Comparison of ENCODE assay signal across 8 cellular contexts in genomic region chr17:3667366-3668278, GRCh38. TPM values are rescaled to one million over a fixed set of nuclear protein-coding genes. Genes with fewer than 3 reads are reported as not detected.
A peak's percentile ranks its signal among the peaks of the same experiment; 100 is the strongest.
DNase-seq lines count a peak whose midpoint lies in the region; ATAC-seq and TF ChIP-seq lines count a peak whose summit lies in the region.

No MANE protein-coding gene starts in this region.

- no peaks in the 10 kb centered on the region for H3K27me3 ChIP-seq in BLaER1 treated with 17β-estradiol and CSF1 and Interleukin-3, amounts not matched to agents 10 nM and 100 nM
- H3K27me3 ChIP-seq in colonic mucosa, result no peaks in the 10 kb centered on the region

- ATAC-seq in GM18907 (IDR thresholded peaks at IDR 0.05; ENCODE audit: unreplicated experiment) (peak; percentile 11), HG03460 (IDR thresholded peaks at IDR 0.05; ENCODE audit: unreplicated experiment) (peak; percentile 8)

- H4K20me1 ChIP-seq in BLaER1 treated with 17β-estradiol and CSF1 and Interleukin-3, amounts not matched to agents 10 nM and 100 nM, result peaks cover 3 to 91% (median 74%) of the 10 kb centered on the region in 11 experiments; a peak in 19 of 22 replicates

- peak overlapping the region; percentile 92 to 98 (median 95) for H3K4me2 ChIP-seq in BLaER1 treated with 17β-estradiol and CSF1 and Interleukin-3, amounts not matched to agents 10 nM and 100 nM

- H3K4me1 ChIP-seq in BLaER1 treated with 17β-estradiol and CSF1 and Interleukin-3, amounts not matched to agents 10 nM and 100 nM, result peaks cover 31 to 48% (median 38%) of the 10 kb centered on the region in 10 experiments
- H3K4me1 ChIP-seq in colonic mucosa, result peaks cover 14% of the 10 kb centered on the region

- no peaks in the 10 kb centered on the region for H3K9me3 ChIP-seq in BLaER1 treated with 17β-estradiol and CSF1 and Interleukin-3, amounts not matched to agents 10 nM and 100 nM (replicated peaks in 1 of 11)
- H3K9me3 ChIP-seq in SK-N-MC (ENCODE audit: low read depth, low read length), result no peaks in the 10 kb centered on the region
- H3K9me3 ChIP-seq in colonic mucosa, result no peaks in the 10 kb centered on the region

- peak overlapping the region; percentile 51 to 92 (median 88) for H3K27ac ChIP-seq in BLaER1 treated with 17β-estradiol and CSF1 and Interleukin-3, amounts not matched to agents 10 nM and 100 nM
- H3K27ac ChIP-seq in SK-N-MC (peak overlapping the region; percentile 88), colonic mucosa (peak overlapping the region; percentile 97)

- H3K4me3 ChIP-seq in BLaER1 treated with 17β-estradiol and CSF1 and Interleukin-3, amounts not matched to agents 10 nM and 100 nM, result peak overlapping the region; percentile 88 to 98 (median 94)
- H3K4me3 ChIP-seq in SK-N-MC, result peak overlapping the region; percentile 99
- H3K4me3 ChIP-seq in colonic mucosa, result peak overlapping the region; percentile 92

- H3K9ac ChIP-seq in BLaER1 treated with 17β-estradiol and CSF1 and Interleukin-3, amounts not matched to agents 10 nM and 100 nM, result peak overlapping the region; percentile 81 to 97 (median 94)
- H3K9ac ChIP-seq in SK-N-MC (ENCODE audit: insufficient read length), result peak overlapping the region; percentile 93
- peak overlapping the region; percentile 93 to 99 for H3K9ac ChIP-seq in colonic mucosa (ENCODE audit: low read depth in 2 of 2, low read length in 2 of 2)

- intact Hi-C loops in colonic mucosa (cut with DNase I), result no loop called here

- DNase-seq in SK-N-MC (ENCODE audit: low read depth, low spot score), result no peak
- peak; percentile 92 for DNase-seq in colonic mucosa
- DNase-seq in kidney glomerular epithelial cell (lab: John Stamatoyannopoulos, UW), result peak; percentile 79
- peak; percentile 69 for DNase-seq in smooth muscle cell of the brain vasculature (ENCODE audit: low read depth, low spot score)
- no peak for DNase-seq in GF-D8 (lab: John Stamatoyannopoulos, UW)

- H3K36me3 ChIP-seq in BLaER1 treated with 17β-estradiol and CSF1 and Interleukin-3, amounts not matched to agents 10 nM and 100 nM, result peaks cover 26 to 55% (median 48%) of the 10 kb centered on the region in 11 experiments
- H3K36me3 ChIP-seq in SK-N-MC (ENCODE audit: insufficient read depth, low read length) (peaks cover 12% of the 10 kb centered on the region; the same call in 1 of the 2 replicates), colonic mucosa (peaks cover 7% of the 10 kb centered on the region)

- TF ChIP-seq CTCF in colonic mucosa (IDR thresholded peaks at IDR 0.05), result no peak

RNA-seq across cellular contexts. Expression of gene TAX1BP3, which starts 0.8 kb away (rescaled TPM):
- 100 to 1,000 TPM; 148 to 195 TPM for total RNA-seq in colonic mucosa

RNA-seq across cellular contexts. Expression of gene EMC6, which starts 1.0 kb away (rescaled TPM):
- 10 to 100 TPM; 38.1 to 61.2 TPM for total RNA-seq in colonic mucosa

RNA-seq across cellular contexts. Expression of gene P2RX5, which starts 28.3 kb away (rescaled TPM):
- total RNA-seq in colonic mucosa, result 1 to 10 TPM in 1 of 2 donors, under 1 TPM in 1; 0.93 to 1.5 TPM

RNA-seq across cellular contexts. Expression of gene CTNS, which starts 31.1 kb away (rescaled TPM):
- 1 to 10 TPM; 7.9 to 8.1 TPM for total RNA-seq in colonic mucosa

RNA-seq across cellular contexts. Expression of gene SHPK, which starts 31.6 kb away (rescaled TPM):
- 10 to 100 TPM; 21.5 to 23.5 TPM for total RNA-seq in colonic mucosa

Comparison
In these comparisons a context has a peak if more than half of its experiments do, and no peak if none do; other contexts are left out.
1. DNase-seq: peak in colonic mucosa (single experiment), kidney glomerular epithelial cell (single experiment) and smooth muscle cell of the brain vasculature (single experiment); none in SK-N-MC (single experiment) and GF-D8 (single experiment).
2. Peak in every context shown above with its lines, with median percentiles within 50 percentile points of each other: H3K27ac ChIP-seq, H3K4me3 ChIP-seq and H3K9ac ChIP-seq.